22 cellular contexts compared by ENCODE assay signal in genomic region chr7:4238861-4239260, GRCh38.
"Had no signal": no experiment of that assay in that cellular context is flagged by ENCODE, and none has a peak within 500 bp of the region (broad histone marks: within the 10 kb centered on the region; RNA-seq: fewer than 3 reads in every experiment).

No MANE protein-coding gene starts in this region.

- H3K27ac ChIP-seq: colonic mucosa, epithelial cell of prostate, esophagus squamous epithelium, gastrocnemius medialis, heart right ventricle, left lung, lower lobe of right lung had no signal

- H3K27me3 Mint-ChIP-seq: dendritic cell treated with granulocyte-macrophage colony-stimulating factor and Interleukin-4, amounts not matched to agents 40 ng/mL and 50 ng/mL, for 4 days; naive thymus-derived CD4-positive, alpha-beta T cell had no signal

- H3K27ac Mint-ChIP-seq: dendritic cell treated with granulocyte-macrophage colony-stimulating factor and Interleukin-4, amounts not matched to agents 40 ng/mL and 50 ng/mL, for 4 days; effector memory CD8-positive, alpha-beta T cell; endodermal cell; naive thymus-derived CD4-positive, alpha-beta T cell had no signal

- ATAC-seq: effector memory CD8-positive, alpha-beta T cell; esophagus mucosa; gastrocnemius medialis; heart right ventricle; left cardiac atrium; left lung; lower lobe of right lung; naive thymus-derived CD4-positive, alpha-beta T cell had no signal

- H3K36me3 ChIP-seq: colonic mucosa, gastrocnemius medialis, heart right ventricle, left lung, lower lobe of right lung had no signal

- H3K4me1 ChIP-seq: colonic mucosa, esophagus squamous epithelium, gastrocnemius medialis, heart right ventricle, left lung, lower lobe of right lung had no signal

- H3K27me3 ChIP-seq: colonic mucosa, esophagus squamous epithelium, gastrocnemius medialis, heart right ventricle, left lung had no signal

- H3K4me3 ChIP-seq: colonic mucosa, esophagus squamous epithelium, gastrocnemius medialis, heart right ventricle, left lung, lower lobe of right lung had no signal

- DNase-seq: colonic mucosa; cortex of kidney; effector CD8-positive, alpha-beta T cell; effector memory CD8-positive, alpha-beta T cell; endodermal cell; erythroblast; esophagus squamous epithelium; foreskin fibroblast; foreskin melanocyte; gastrocnemius medialis; glutamatergic neuron; heart right ventricle; hippocampal formation; left cardiac atrium; left lung; lower lobe of right lung; mesenchymal stem cell; midbrain; naive thymus-derived CD4-positive, alpha-beta T cell had no signal

- H3K9me3 ChIP-seq: colonic mucosa, gastrocnemius medialis, lower lobe of right lung had no signal

- H3K4me3 Mint-ChIP-seq: dendritic cell treated with granulocyte-macrophage colony-stimulating factor and Interleukin-4, amounts not matched to agents 40 ng/mL and 50 ng/mL, for 4 days; effector memory CD8-positive, alpha-beta T cell; endodermal cell; naive thymus-derived CD4-positive, alpha-beta T cell had no signal

- H3K9me3 Mint-ChIP-seq: effector memory CD8-positive, alpha-beta T cell had no signal
